21 cellular contexts compared by ENCODE assay signal in genomic region chr7:73618538-73618937, GRCh38. TPM values are rescaled to one million over a fixed set of nuclear protein-coding genes. Genes with fewer than 3 reads are reported as not detected.
"Had no signal": no experiment of that assay in that cellular context is flagged by ENCODE, and none has a peak within 500 bp of the region (broad histone marks: within the 10 kb centered on the region; RNA-seq: fewer than 3 reads in every experiment).

No MANE protein-coding gene starts in this region.

- H3K4me1 Mint-ChIP-seq: activated naive CD4-positive, alpha-beta T cell treated with anti-CD3 and anti-CD28 coated beads, Interleukin-2, amount 50 U/mL, for 24 hours had no signal

- H3K9me3 ChIP-seq: lower lobe of right lung, tibial artery had no signal

- H3K27ac ChIP-seq: dorsolateral prefrontal cortex, epithelial cell of prostate, lower lobe of right lung, tibial artery had no signal

- H3K9me3 Mint-ChIP-seq: activated naive CD4-positive, alpha-beta T cell treated with anti-CD3 and anti-CD28 coated beads, Interleukin-2, amount 50 U/mL, for 24 hours; mesothelial cell of epicardium; nephron had no signal

- H3K36me3 ChIP-seq: lower lobe of right lung, tibial artery had no signal

- H3K27ac Mint-ChIP-seq: activated naive CD4-positive, alpha-beta T cell treated with anti-CD3 and anti-CD28 coated beads, Interleukin-2, amount 50 U/mL, for 24 hours; mesothelial cell of epicardium; nephron had no signal

- H3K4me3 Mint-ChIP-seq: activated naive CD4-positive, alpha-beta T cell treated with anti-CD3 and anti-CD28 coated beads, Interleukin-2, amount 50 U/mL, for 24 hours; mesothelial cell of epicardium; nephron had no signal

- H3K4me3 ChIP-seq: dorsolateral prefrontal cortex, lower lobe of right lung, tibial artery had no signal

- H3K36me3 Mint-ChIP-seq: activated naive CD4-positive, alpha-beta T cell treated with anti-CD3 and anti-CD28 coated beads, Interleukin-2, amount 50 U/mL, for 24 hours; mesothelial cell of epicardium had no signal

- FAIRE-seq: colon, urothelium cell line had no signal

- DNase-seq: activated CD4-positive, alpha-beta T cell treated with anti-CD3 and anti-CD28 coated beads, Interleukin-2, amount 50 U/mL, for 4 hours; activated gamma-delta T cell; dorsolateral prefrontal cortex; foreskin fibroblast; left colon; lower lobe of right lung; occipital lobe; stimulated activated CD4-positive, alpha-beta T cell treated with anti-CD3 and anti-CD28 coated beads, Interleukin-12 subunit alpha, Interleukin-12 subunit beta, amount 100 ng/mL, for 4 hours; stimulated activated CD4-positive, alpha-beta T cell treated with anti-CD3 and anti-CD28 coated beads, Interleukin-1b, Interleukin-23, amount 100 ng/mL, for 48 hours; stimulated activated naive CD4-positive, alpha-beta T cell treated with Interleukin-2 at 50 U/mL for 16 hours; T1000; tibial artery had no signal

RNA-seq across cellular contexts. Expression of gene MLXIPL, which starts 5.8 kb away (rescaled TPM):
- total RNA-seq: activated CD8-positive, alpha-beta memory T cell treated with anti-CD3 and anti-CD28 coated beads for 36 hours; glomerular endothelial cell; occipital lobe; T-helper 1 cell treated with Interleukin-12 subunit alpha and Interleukin-12 subunit beta and Interleukin-4 antibody, amounts not matched to agents 30 ng/mL and 1 ng/mL, for 36 hours had no signal
